In the genomic region with DNA sequence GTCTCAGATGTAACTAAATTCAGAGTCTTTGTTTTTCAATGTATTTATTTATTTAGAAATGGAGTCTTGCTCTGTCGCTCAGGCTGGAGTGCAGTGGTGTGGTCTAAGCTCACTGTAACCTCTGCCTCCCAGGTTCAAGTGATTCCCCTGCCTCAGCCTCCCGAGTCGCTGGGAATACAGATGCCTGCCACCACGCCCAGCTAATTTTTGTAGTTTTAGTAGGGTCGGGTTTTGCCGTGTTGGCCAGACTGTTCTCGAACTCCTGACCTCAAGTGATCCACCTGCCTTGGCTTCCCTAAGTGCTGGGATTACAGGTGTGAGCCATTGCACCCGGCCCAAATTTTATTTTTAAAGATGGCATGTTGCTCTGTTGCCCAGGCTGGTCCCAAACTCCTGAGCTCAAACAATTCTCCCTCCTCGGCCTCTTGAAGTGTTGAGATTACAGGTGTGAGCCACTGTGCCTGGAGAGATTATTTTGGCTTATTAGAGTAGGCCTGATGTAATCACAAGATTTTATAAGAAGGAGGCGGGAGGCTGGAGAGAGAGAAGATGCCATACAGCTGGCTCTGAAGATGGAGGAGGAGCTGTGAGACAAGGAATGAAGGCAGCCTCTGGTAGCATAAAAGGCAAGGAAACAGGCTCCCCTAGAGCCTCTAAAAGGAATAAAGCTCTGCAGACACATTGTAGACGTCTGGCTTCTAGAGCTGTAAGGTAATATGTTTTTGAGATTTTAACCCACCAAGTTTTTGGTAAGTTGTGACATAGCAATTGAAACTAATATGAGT, we compare ENCODE assay signal across 19 cellular contexts. TPM values are rescaled to one million over a fixed set of nuclear protein-coding genes. Genes with fewer than 3 reads are reported as not detected.
A peak's percentile ranks its signal among the peaks of the same experiment; 100 is the strongest.
DNase-seq lines count a peak whose midpoint lies in the region; TF ChIP-seq lines count a peak whose summit lies in the region.
"Had no signal": no experiment of that assay in that cellular context is flagged by ENCODE, and none has a peak within 500 bp of the region (broad histone marks: within the 10 kb centered on the region; RNA-seq: fewer than 3 reads in every experiment).

No MANE protein-coding gene starts in this region.

- H3K9me3 ChIP-seq in esophagus muscularis mucosa = no peaks in the 10 kb centered on the region
- H3K9me3 ChIP-seq: thoracic aorta had no signal

- H3K4me1 Mint-ChIP-seq in HFFc6 (ENCODE audit: low read depth) = peaks cover 6% of the 10 kb centered on the region
- H3K4me1 Mint-ChIP-seq in neural crest cell = peaks cover 6% of the 10 kb centered on the region

- DNase-seq in AG20443 (ENCODE audit: low spot score) (peak; percentile 17), HFFc6 (peak; percentile 40), esophagus muscularis mucosa (ENCODE audit: extremely low spot score) (no peak), neural crest cell (ENCODE audit: low read depth, low spot score) (no peak), posterior cingulate gyrus (no peak), NCI-H146 treated with DMSO at 0.1 percent for 48 hours (lab: John Stamatoyannopoulos, UW; ENCODE audit: unreplicated experiment) (no peak), DMS53 treated with DMSO at 0.1 percent for 48 hours (lab: John Stamatoyannopoulos, UW; ENCODE audit: unreplicated experiment) (no peak), cerebellar nuclear complex (lab: John Stamatoyannopoulos, UW) (no peak)
- DNase-seq: activated CD8-positive, alpha-beta T cell treated with anti-CD3 and anti-CD28 coated beads, Interleukin-2, amount 10 ng/mL, durations not matched to agents 7 days and 5 days; activated T-cell treated with anti-CD3 and anti-CD28 coated beads, Interleukin-2, amount 50 U/mL, for 48 hours; DMS153; NCI-H1417 treated with DMSO at 0.1 percent for 48 hours; RPMI8226; small intestine; stimulated activated CD4-positive, alpha-beta T cell treated with anti-CD3 and anti-CD28 coated beads, Interleukin-4, amount 100 ng/mL, for 4 hours; stimulated activated CD8-positive, alpha-beta memory T cell treated with anti-CD3 and anti-CD28 coated beads, Interleukin-4, amount 100 ng/mL, for 48 hours had no signal

- peak overlapping the region; percentile 54 to 67 (median 64) for H3K27ac ChIP-seq in esophagus muscularis mucosa (replicated peaks in 1 of 4)
- H3K27ac ChIP-seq: BLaER1 treated with 17β-estradiol and CSF1 and Interleukin-3, amounts not matched to agents 10 nM and 100 nM; thoracic aorta; VCaP had no signal

- H3K36me3 Mint-ChIP-seq in HFFc6 (ENCODE audit: low read depth) (no peaks in the 10 kb centered on the region), neural crest cell (ENCODE audit: low read depth) (peaks cover 2% of the 10 kb centered on the region)

- WGBS in esophagus muscularis mucosa = 69% methylated on average over 11 of the region's 11 CpGs

- no peak for TF ChIP-seq POLR2A in esophagus muscularis mucosa (IDR thresholded peaks at IDR 0.05; ENCODE audit: low read depth)

- no peaks in the 10 kb centered on the region for H3K36me3 ChIP-seq in esophagus muscularis mucosa
- H3K36me3 ChIP-seq: BLaER1 treated with 17β-estradiol and CSF1 and Interleukin-3, amounts not matched to agents 10 nM and 100 nM; thoracic aorta had no signal

- H3K9me3 Mint-ChIP-seq in HFFc6 = peaks cover 3% of the 10 kb centered on the region; the same call in 1 of the 2 replicates
- H3K9me3 Mint-ChIP-seq in neural crest cell = no peaks in the 10 kb centered on the region

- H3K27ac Mint-ChIP-seq in HFFc6 (no peak overlapping the region), neural crest cell (ENCODE audit: unreplicated experiment) (peak overlapping the region; percentile 28)
- H3K27ac Mint-ChIP-seq: activated CD8-positive, alpha-beta T cell treated with anti-CD3 and anti-CD28 coated beads, Interleukin-2, amount 10 ng/mL, durations not matched to agents 7 days and 5 days had no signal

- H3K4me3 ChIP-seq in esophagus muscularis mucosa = no peak overlapping the region
- H3K4me3 ChIP-seq: BLaER1 treated with 17β-estradiol and CSF1 and Interleukin-3, amounts not matched to agents 10 nM and 100 nM; thoracic aorta had no signal

- H3K4me3 Mint-ChIP-seq in HFFc6 = no peak overlapping the region
- H3K4me3 Mint-ChIP-seq in neural crest cell = no peak overlapping the region
- H3K4me3 Mint-ChIP-seq: activated CD8-positive, alpha-beta T cell treated with anti-CD3 and anti-CD28 coated beads, Interleukin-2, amount 10 ng/mL, durations not matched to agents 7 days and 5 days had no signal

- H3K4me1 ChIP-seq in esophagus muscularis mucosa = peaks cover 3 to 36% (median 17%) of the 10 kb centered on the region in 4 donors

- intact Hi-C loops in esophagus muscularis mucosa (cut with DNase I) (no loop called here), posterior cingulate gyrus (cut with DNase I) (no loop called here)

- H3K27me3 Mint-ChIP-seq in HFFc6 (ENCODE audit: insufficient read depth) = no peaks in the 10 kb centered on the region
- peaks cover 9% of the 10 kb centered on the region for H3K27me3 Mint-ChIP-seq in neural crest cell (ENCODE audit: low read depth)

- no peaks in the 10 kb centered on the region for H3K27me3 ChIP-seq in esophagus muscularis mucosa
- H3K27me3 ChIP-seq: BLaER1 treated with 17β-estradiol and CSF1 and Interleukin-3, amounts not matched to agents 10 nM and 100 nM had no signal

- no peak for TF ChIP-seq EP300 in esophagus muscularis mucosa (IDR thresholded peaks at IDR 0.05)

- no peak for TF ChIP-seq CTCF in HFFc6 (IDR thresholded peaks at IDR 0.05)
- peak in 1 of 3 experiments; percentile 45 for TF ChIP-seq CTCF in esophagus muscularis mucosa (IDR thresholded peaks at IDR 0.05)
- TF ChIP-seq CTCF in neural crest cell (conservative IDR thresholded peaks at IDR 0.05) = no peak

RNA-seq across cellular contexts. Expression of gene KLF9, which starts 12.9 kb away (rescaled TPM):
- 10 to 100 TPM in 5 of 6 experiments, 1 to 10 TPM in 1; 7.9 to 15.7 (median 12.4) TPM for total RNA-seq in HFFc6 (2021; fragmentation: NEBNext Ultra II Directional; extraction: Animal tissue kit (Norgen Biotek cat#: 25700))
- 100 to 1,000 TPM; 143 to 209 (median 184) TPM for total RNA-seq in esophagus muscularis mucosa
- total RNA-seq in neural crest cell = 0.19 and 0.20 TPM in 2 replicates

Comparison
In these comparisons a context has a peak if more than half of its experiments do, and no peak if none do; other contexts are left out.
1. DNase-seq: peak in AG20443 (single experiment) and HFFc6 (single experiment); none in esophagus muscularis mucosa (single experiment), neural crest cell (single experiment), posterior cingulate gyrus (0 of 10), NCI-H146 treated with DMSO at 0.1 percent for 48 hours (single experiment), DMS53 treated with DMSO at 0.1 percent for 48 hours (single experiment) and cerebellar nuclear complex (0 of 2).
2. RNA of gene KLF9, which starts 12.9 kb away (total RNA-seq): 143 to 209 TPM in esophagus muscularis mucosa; 7.9 to 15.7 TPM in HFFc6 and 0.19 to 0.20 TPM in neural crest cell; every median in the first group is over 4 times any median in the second.